Comparison of ENCODE assay signal across 18 cellular contexts in the genomic region with DNA sequence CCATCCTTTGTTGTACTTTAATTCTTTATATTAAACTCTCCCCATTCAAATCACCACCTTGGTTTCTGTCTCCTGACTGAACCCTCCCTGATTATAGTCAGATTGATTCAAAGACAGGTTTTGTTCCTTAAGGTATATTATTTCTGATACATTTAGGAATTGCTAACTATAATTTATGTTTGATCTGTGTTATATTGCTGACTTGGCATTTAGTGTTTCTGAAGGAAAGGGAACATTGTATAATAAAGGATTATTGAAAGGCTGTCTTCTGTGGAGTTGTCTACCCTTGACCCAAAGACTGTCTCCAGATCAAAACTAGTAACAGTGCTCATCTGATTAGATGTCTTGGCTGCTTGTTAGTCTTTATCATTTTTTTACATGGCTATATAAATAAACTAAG. TPM values are rescaled to one million over a fixed set of nuclear protein-coding genes. Genes with fewer than 3 reads are reported as not detected.
DNase-seq lines count a peak whose midpoint lies in the region; ATAC-seq, FAIRE-seq and TF ChIP-seq lines count a peak whose summit lies in the region.
"Had no signal": no experiment of that assay in that cellular context is flagged by ENCODE, and none has a peak within 500 bp of the region (broad histone marks: within the 10 kb centered on the region; RNA-seq: fewer than 3 reads in every experiment).

No MANE protein-coding gene starts in this region.

- TF ChIP-seq EP300 in K562 (IDR thresholded peaks at IDR 0.05; ENCODE audit: low read length), result no peak

- POLR2A ChIA-PET in K562 (lab: Yijun Ruan, JAX), result interaction anchor here (0.5 to 6.6 kb wide), 4 partner anchors 10 to 487 kb away, joined by 3 to 56 read pairs (median 5); a partner anchor contains a TSS
- POLR2A ChIA-PET in activated CD8-positive, alpha-beta T cell treated with anti-CD3 and anti-CD28 coated beads, Interleukin-2, amount 10 ng/mL, durations not matched to agents 7 days and 5 days (lab: Charles Lee), result no interaction called here

- CTCF ChIA-PET in K562 (lab: Yijun Ruan, JAX; ENCODE audit: low intra/inter-chr PET ratio), result no interaction called here
- CTCF ChIA-PET in activated CD8-positive, alpha-beta T cell treated with anti-CD3 and anti-CD28 coated beads, Interleukin-2, amount 10 ng/mL, durations not matched to agents 7 days and 5 days (lab: Charles Lee), result interaction anchor here (1.6 kb wide), 1 partner anchor 11 kb away, joined by 4 read pairs; a partner anchor contains a TSS

- H3K79me2 ChIP-seq in GM23248 (ENCODE audit: insufficient read depth) (peaks cover 93% of the 10 kb centered on the region), K562 (ENCODE audit: control insufficient read depth, insufficient read depth, low read length) (peaks cover 98% of the 10 kb centered on the region)

- in situ Hi-C loops in GM23248 (cut with MboI) (no loop called here), K562 (cut with MboI) (no loop called here)

- no peaks in the 10 kb centered on the region for H3K9me3 ChIP-seq in GM23248 (ENCODE audit: low read depth)
- no peaks in the 10 kb centered on the region for H3K9me3 ChIP-seq in K562 (replicated peaks; ENCODE audit: control insufficient read depth, insufficient read depth, low read depth, low read length)

- ATAC-seq in K562, result 0 out of 3 replicates have a peak, but pooled peaks have one; percentile 13
- no peak for ATAC-seq in activated T-cell treated with anti-CD3 and anti-CD28 coated beads, Interleukin-2, amount 50 U/mL, for 4 hours
- no peak for ATAC-seq in activated CD8-positive, alpha-beta T cell treated with anti-CD3 and anti-CD28 coated beads, Interleukin-2, amount 10 ng/mL, durations not matched to agents 7 days and 5 days

- H3K4me2 ChIP-seq in GM23248 (ENCODE audit: unreplicated experiment) (no peak overlapping the region), K562 (ENCODE audit: insufficient read depth, low read length) (no peak overlapping the region)

- H3K36me3 ChIP-seq in GM23248 (ENCODE audit: low read depth) (no peaks in the 10 kb centered on the region), K562 (ENCODE audit: control insufficient read depth, insufficient read depth, low read length) (peaks cover 100% of the 10 kb centered on the region)

- no peak for FAIRE-seq in K562 (lab: Jason Lieb, UNC)
- FAIRE-seq: GM19239 had no signal

- H3K27ac ChIP-seq in GM23248 (no peak overlapping the region), K562 (ENCODE audit: extremely low read depth, low read depth, low read length) (no peak overlapping the region)
- H3K27ac ChIP-seq: RWPE1 had no signal

- H3K4me3 ChIP-seq in GM23248 (no peak overlapping the region), K562 (no peak overlapping the region)

- H3K4me1 Mint-ChIP-seq in activated CD4-positive, alpha-beta T cell treated with anti-CD3 and anti-CD28 coated beads, Interleukin-2, amount 10 ng/mL, durations not matched to agents 24 days and 14 days, result peaks cover 74% of the 10 kb centered on the region
- H3K4me1 Mint-ChIP-seq in mesothelial cell of epicardium, result peaks cover 12% of the 10 kb centered on the region
- peaks cover 49% of the 10 kb centered on the region for H3K4me1 Mint-ChIP-seq in activated T-cell treated with anti-CD3 and anti-CD28 coated beads, Interleukin-2, amount 50 U/mL, for 4 hours (ENCODE audit: low read depth)
- peaks cover 72% of the 10 kb centered on the region for H3K4me1 Mint-ChIP-seq in activated CD8-positive, alpha-beta T cell treated with anti-CD3 and anti-CD28 coated beads, Interleukin-2, amount 10 ng/mL, durations not matched to agents 7 days and 5 days (ENCODE audit: low read depth)

- no peaks in the 10 kb centered on the region for H3K27me3 ChIP-seq in GM23248 (replicated peaks; ENCODE audit: insufficient read depth)
- H3K27me3 ChIP-seq in K562 (ENCODE audit: control insufficient read depth in 2 of 2, insufficient read depth in 2 of 2, low read length in 2 of 2), result no peaks in the 10 kb centered on the region

- no peaks in the 10 kb centered on the region for H3K9me3 Mint-ChIP-seq in activated CD4-positive, alpha-beta T cell treated with anti-CD3 and anti-CD28 coated beads, Interleukin-2, amount 10 ng/mL, durations not matched to agents 24 days and 14 days
- H3K9me3 Mint-ChIP-seq in mesothelial cell of epicardium, result no peaks in the 10 kb centered on the region
- no peaks in the 10 kb centered on the region for H3K9me3 Mint-ChIP-seq in activated T-cell treated with anti-CD3 and anti-CD28 coated beads, Interleukin-2, amount 50 U/mL, for 4 hours
- H3K9me3 Mint-ChIP-seq in activated CD8-positive, alpha-beta T cell treated with anti-CD3 and anti-CD28 coated beads, Interleukin-2, amount 10 ng/mL, durations not matched to agents 7 days and 5 days (ENCODE audit: insufficient read depth), result no peaks in the 10 kb centered on the region

- H3K9ac ChIP-seq in GM23248, result no peak overlapping the region
- H3K9ac ChIP-seq in K562 (ENCODE audit: insufficient read depth in 1 of 2, low read depth in 2 of 2, low read length in 2 of 2), result no peak overlapping the region

- intact Hi-C loops in activated CD4-positive, alpha-beta T cell treated with anti-CD3 and anti-CD28 coated beads, Interleukin-2, amount 10 ng/mL, durations not matched to agents 24 days and 14 days (cut with micrococcal nuclease), result no loop called here
- intact Hi-C loops in K562 (cut with micrococcal nuclease), result loop anchor here (10.0 kb wide), 1 partner anchor 494 kb away; no protein-coding TSS in a partner anchor

- no peak for TF ChIP-seq POLR2A in K562 (conservative IDR thresholded peaks at IDR 0.05)

- no peaks in the 10 kb centered on the region for H3F3A ChIP-seq in GM23248 (ENCODE audit: insufficient read depth)

- no peak for TF ChIP-seq RAD21 in K562 (CRISPR knock-in tag; conservative IDR thresholded peaks at IDR 0.05 in 1 of 2, IDR thresholded peaks at IDR 0.05 in 1 of 2)

- DNase-seq in activated CD4-positive, alpha-beta T cell treated with anti-CD3 and anti-CD28 coated beads, Interleukin-2, amount 10 ng/mL, durations not matched to agents 24 days and 14 days, result no peak
- DNase-seq in activated CD4-positive, alpha-beta T cell treated with anti-CD3 and anti-CD28 coated beads, Interleukin-2, amount 50 U/mL, for 4 hours, result no peak
- DNase-seq in GM23248, result no peak
- DNase-seq in K562 (ENCODE audit: extremely low read depth in 1 of 4, low spot score in 3 of 4), result no peak
- DNase-seq in mesothelial cell of epicardium (ENCODE audit: low spot score in 2 of 2, unreplicated experiment in 2 of 2), result no peak
- no peak for DNase-seq in NCI-H1105 (lab: John Stamatoyannopoulos, UW)
- DNase-seq in activated T-cell treated with anti-CD3 and anti-CD28 coated beads, Interleukin-2, amount 50 U/mL, for 4 hours, result no peak
- DNase-seq in activated CD8-positive, alpha-beta T cell treated with anti-CD3 and anti-CD28 coated beads, Interleukin-2, amount 10 ng/mL, durations not matched to agents 7 days and 5 days, result no peak
- DNase-seq: COR-L47, H7, NCI-H1048, NCI-H146, NCI-H2081, NCI-H510A, NCI-H774 had no signal

- H3K9me2 ChIP-seq in GM23248 (ENCODE audit: insufficient read depth), result no peaks in the 10 kb centered on the region

- no peaks in the 10 kb centered on the region for H3K9me1 ChIP-seq in K562 (ENCODE audit: control insufficient read depth, insufficient read depth, low read length)

- TF ChIP-seq CTCF in K562 (IDR thresholded peaks at IDR 0.05 in 2 of 3, conservative IDR thresholded peaks at IDR 0.05 in 1 of 3; ENCODE audit: insufficient read depth in 2 of 3, low read depth in 1 of 3, low read length in 3 of 3), result no peak
- TF ChIP-seq CTCF in mesothelial cell of epicardium (IDR thresholded peaks at IDR 0.05; ENCODE audit: unreplicated experiment), result no peak

- H3K36me3 Mint-ChIP-seq in activated CD4-positive, alpha-beta T cell treated with anti-CD3 and anti-CD28 coated beads, Interleukin-2, amount 10 ng/mL, durations not matched to agents 24 days and 14 days (ENCODE audit: low read depth), result peaks cover 78% of the 10 kb centered on the region
- peaks cover 27% of the 10 kb centered on the region for H3K36me3 Mint-ChIP-seq in mesothelial cell of epicardium
- H3K36me3 Mint-ChIP-seq in activated T-cell treated with anti-CD3 and anti-CD28 coated beads, Interleukin-2, amount 50 U/mL, for 4 hours (ENCODE audit: insufficient read depth), result no peaks in the 10 kb centered on the region
- peaks cover 91% of the 10 kb centered on the region for H3K36me3 Mint-ChIP-seq in activated CD8-positive, alpha-beta T cell treated with anti-CD3 and anti-CD28 coated beads, Interleukin-2, amount 10 ng/mL, durations not matched to agents 7 days and 5 days (ENCODE audit: low read depth)

- H2AFZ ChIP-seq in GM23248, result peak overlapping the region; percentile 96
- no peak overlapping the region for H2AFZ ChIP-seq in K562 (ENCODE audit: low read depth, low read length)

- H4K20me1 ChIP-seq in GM23248 (ENCODE audit: insufficient read depth) (no peaks in the 10 kb centered on the region), K562 (replicated peaks; ENCODE audit: control insufficient read depth, insufficient read depth, low read length) (peaks cover 4% of the 10 kb centered on the region; the same call in 1 of the 2 replicates)

- peak overlapping the region; percentile 34 for H3K4me3 Mint-ChIP-seq in activated CD4-positive, alpha-beta T cell treated with anti-CD3 and anti-CD28 coated beads, Interleukin-2, amount 10 ng/mL, durations not matched to agents 24 days and 14 days
- no peak overlapping the region for H3K4me3 Mint-ChIP-seq in mesothelial cell of epicardium
- no peak overlapping the region for H3K4me3 Mint-ChIP-seq in activated T-cell treated with anti-CD3 and anti-CD28 coated beads, Interleukin-2, amount 50 U/mL, for 4 hours
- H3K4me3 Mint-ChIP-seq in activated CD8-positive, alpha-beta T cell treated with anti-CD3 and anti-CD28 coated beads, Interleukin-2, amount 10 ng/mL, durations not matched to agents 7 days and 5 days, result no peak overlapping the region
- H3K4me3 Mint-ChIP-seq: CD14-positive monocyte had no signal

- no peaks in the 10 kb centered on the region for H3K4me1 ChIP-seq in GM23248 (ENCODE audit: insufficient read depth)
- peaks cover 0 to 3% of the 10 kb centered on the region in 2 experiments; a peak in 2 of 5 replicates for H3K4me1 ChIP-seq in K562 (replicated peaks in 1 of 2; ENCODE audit: control insufficient read depth in 2 of 2, insufficient read depth in 2 of 2, low read length in 2 of 2)

- no peaks in the 10 kb centered on the region for H3K27me3 Mint-ChIP-seq in activated CD4-positive, alpha-beta T cell treated with anti-CD3 and anti-CD28 coated beads, Interleukin-2, amount 10 ng/mL, durations not matched to agents 24 days and 14 days
- no peaks in the 10 kb centered on the region for H3K27me3 Mint-ChIP-seq in mesothelial cell of epicardium (ENCODE audit: low read depth)
- no peaks in the 10 kb centered on the region for H3K27me3 Mint-ChIP-seq in activated T-cell treated with anti-CD3 and anti-CD28 coated beads, Interleukin-2, amount 50 U/mL, for 4 hours (ENCODE audit: low read depth)
- no peaks in the 10 kb centered on the region for H3K27me3 Mint-ChIP-seq in activated CD8-positive, alpha-beta T cell treated with anti-CD3 and anti-CD28 coated beads, Interleukin-2, amount 10 ng/mL, durations not matched to agents 7 days and 5 days (ENCODE audit: low read depth)

- no TSS peak for BruUV-seq in K562 (replicated peaks; lab: Mats Ljungman, UMichigan)

- H3K27ac Mint-ChIP-seq in activated CD4-positive, alpha-beta T cell treated with anti-CD3 and anti-CD28 coated beads, Interleukin-2, amount 10 ng/mL, durations not matched to agents 24 days and 14 days, result peak overlapping the region; percentile 21
- H3K27ac Mint-ChIP-seq in mesothelial cell of epicardium, result peak overlapping the region; percentile 48
- no peak overlapping the region for H3K27ac Mint-ChIP-seq in activated CD8-positive, alpha-beta T cell treated with anti-CD3 and anti-CD28 coated beads, Interleukin-2, amount 10 ng/mL, durations not matched to agents 7 days and 5 days

RNA-seq across cellular contexts. Expression of a gene that starts 10.3 kb away (rescaled TPM):
- total RNA-seq in activated CD4-positive, alpha-beta T cell treated with anti-CD3 and anti-CD28 coated beads, Interleukin-2, amount 10 ng/mL, durations not matched to agents 24 days and 14 days, result 101 and 105 TPM in 2 replicates
- total RNA-seq in GM23248 (2014; rRNA removed; shearing (Covaris generic)), result 33.5 and 40.5 TPM in 2 replicates
- polyA plus RNA-seq in GM23248 (2016; fragmentation: Nextera tagmentation; extraction: Ambion mirVana), result 38.4 and 43.2 TPM in 2 replicates
- 71.4 and 283 TPM in 2 replicates for total RNA-seq in K562 (2011; cell fraction: chromatin; rRNA removed; ENCODE audit: low replicate concordance)
- total RNA-seq in K562 (2011; cell fraction: nucleolus; rRNA removed), result 32.2 and 40.9 TPM in 2 replicates
- 114 and 180 TPM in 2 replicates for total RNA-seq in K562 (2011; cell fraction: nucleoplasm; rRNA removed)
- total RNA-seq in K562 (2014; rRNA removed), result 122 and 156 TPM in 2 replicates
- 306 and 331 TPM in 2 replicates for total RNA-seq in K562 (2014; rRNA removed; fragmentation: Illumina TruSeq; extraction: Trizol)
- total RNA-seq in K562 (2015; rRNA removed; fragmentation: Illumina TruSeq; extraction: Trizol), result 213 and 236 TPM in 2 replicates
- 159 and 174 TPM in 2 replicates for total RNA-seq in K562 (2021)
- 259 and 366 TPM in 2 replicates for polyA plus RNA-seq in K562 (2011; rRNA removed)
- 38.7 and 88.0 TPM in 2 replicates for polyA plus RNA-seq in K562 (2011; cell fraction: cytosol; rRNA removed)
- polyA plus RNA-seq in K562 (2011; cell fraction: nucleus; rRNA removed), result 109 and 195 TPM in 2 replicates
- 130 and 154 TPM in 2 replicates for polyA plus RNA-seq in K562 (2012)
- polyA plus RNA-seq in K562 (2014; fragmentation: Illumina TruSeq; extraction: Trizol), result 206 and 228 TPM in 2 replicates
- polyA plus RNA-seq in K562 (2014; fragmentation: Nextera tagmentation; extraction: Ambion mirVana), result 100 to 1,000 TPM; 568 to 685 TPM
- 204 and 210 TPM in 2 replicates for polyA plus RNA-seq in K562 (2014; rRNA removed)
- 110 and 131 TPM in 2 replicates for polyA minus RNA-seq in K562 (2011; rRNA and poly(A)+ RNA removed)
- polyA minus RNA-seq in K562 (2011; cell fraction: cytosol; rRNA and poly(A)+ RNA removed), result 37.6 and 52.2 TPM in 2 replicates
- 102 and 159 TPM in 2 replicates for polyA minus RNA-seq in K562 (2011; cell fraction: nucleus; rRNA and poly(A)+ RNA removed)
- total RNA-seq in mesothelial cell of epicardium, result 41.9 to 42.4 TPM (median 42.3 TPM) in 3 replicates
- 10 to 100 TPM in 2 of 3 donors, 1 to 10 TPM in 1; 9.6 to 15.0 (median 12.7) TPM for total RNA-seq in activated T-cell treated with anti-CD3 and anti-CD28 coated beads, Interleukin-2, amount 50 U/mL, for 4 hours
- total RNA-seq in activated CD8-positive, alpha-beta T cell treated with anti-CD3 and anti-CD28 coated beads, Interleukin-2, amount 10 ng/mL, durations not matched to agents 7 days and 5 days, result 100 to 1,000 TPM; 131 to 147 TPM
